ENCODE assay signal across 8 cellular contexts in genomic region chr13:40682449-40683240, GRCh38. TPM values are rescaled to one million over a fixed set of nuclear protein-coding genes. Genes with fewer than 3 reads are reported as not detected.
A peak's percentile ranks its signal among the peaks of the same experiment; 100 is the strongest.
DNase-seq lines count a peak whose midpoint lies in the region; ATAC-seq, FAIRE-seq and TF ChIP-seq lines count a peak whose summit lies in the region.

No MANE protein-coding gene starts in this region.

- no peaks in the 10 kb centered on the region for H3K79me2 ChIP-seq in GM12878 (ENCODE audit: control insufficient read depth, insufficient read depth, low read length)

- no peak for FAIRE-seq in GM12878 (lab: Jason Lieb, UNC)

- TF ChIP-seq CTCF in GM12878 (IDR thresholded peaks at IDR 0.05 in 2 of 3, conservative IDR thresholded peaks at IDR 0.05 in 1 of 3; ENCODE audit: control insufficient read depth in 2 of 3, extremely low read depth in 1 of 3, insufficient read depth in 1 of 3, low read depth in 3 of 3, low read length in 3 of 3): peak in 1 of 3 experiments; percentile 48; a peak in 4 of 6 replicates
- TF ChIP-seq CTCF in lung (IDR thresholded peaks at IDR 0.05; ENCODE audit: control extremely low read depth, extremely low read depth): peak; percentile 42

- H3K36me3 ChIP-seq in GM12878 (ENCODE audit: control insufficient read depth in 2 of 2, insufficient read depth in 2 of 2, low read length in 1 of 2): no peaks in the 10 kb centered on the region
- H3K36me3 ChIP-seq in lung (ENCODE audit: control insufficient read depth in 2 of 2, insufficient read depth in 2 of 2, low read length in 2 of 2): no peaks in the 10 kb centered on the region

- peaks cover 0 to 3% of the 10 kb centered on the region in 2 experiments; a peak in 1 of 4 replicates for H3K27me3 ChIP-seq in GM12878 (replicated peaks in 1 of 2; ENCODE audit: control insufficient read depth in 2 of 2, insufficient read depth in 2 of 2, low read length in 1 of 2)
- H3K27me3 ChIP-seq in lung (ENCODE audit: control insufficient read depth, insufficient read depth): no peaks in the 10 kb centered on the region

- H3K4me3 ChIP-seq in GM12878 (no peak overlapping the region), lung (no peak overlapping the region)

- in situ Hi-C loops in GM12878 (cut with MboI): loop anchor here (5.0 to 25.0 kb wide), 4 partner anchors 620 to 1620 kb away; no protein-coding TSS in a partner anchor

- SMC1A ChIA-PET in GM12878 (lab: Charles Lee; ENCODE audit: uncharacterized antibody, unreplicated experiment): interaction anchor here (0.6 to 5.6 kb wide), 28 partner anchors 10 to 1066 kb away, joined by 3 to 55 read pairs (median 4); no protein-coding TSS in a partner anchor

- no peak overlapping the region for H3K9ac ChIP-seq in GM12878 (ENCODE audit: control insufficient read depth, insufficient read depth, low read length)

- no peak; a peak in 1 of 4 replicates for TF ChIP-seq EP300 in GM12878 (IDR thresholded peaks at IDR 0.05; ENCODE audit: borderline replicate concordance in 1 of 2, control insufficient read depth in 1 of 2, low read depth in 2 of 2, low read length in 2 of 2)

- H2AFZ ChIP-seq in GM12878 (ENCODE audit: control insufficient read depth, low read depth, low read length): no peak overlapping the region

- WGBS in GM12878 (ENCODE audit: insufficient coverage, insufficient replicate concordance, low lambda C conversion rate, missing lambda C conversion rate): 54% methylated on average over 11 of the region's 11 CpGs
- 53 to 57% methylated on average over 11 of the region's 11 CpGs for WGBS in lung, 2 donors

- POLR2A ChIA-PET in GM12878 (lab: Charles Lee): no interaction called here

- no peak overlapping the region for H3K4me2 ChIP-seq in GM12878 (ENCODE audit: control insufficient read depth, insufficient read depth)

- intact Hi-C loops in GM12878 (cut with micrococcal nuclease; ENCODE audit: unreplicated experiment): loop anchor here (1.0 to 5.0 kb wide), 5 partner anchors 95 to 999 kb away; no protein-coding TSS in a partner anchor

- BruUV-seq in GM12878 (replicated peaks; lab: Mats Ljungman, UMichigan): no TSS peak

- DNase-seq in NCI-H2029 (lab: John Stamatoyannopoulos, UW) (peak; percentile 13), NCI-H2029 treated with DMSO at 0.1 percent for 48 hours (lab: John Stamatoyannopoulos, UW) (no peak), NCI-H146 treated with DMSO at 0.1 percent for 48 hours (lab: John Stamatoyannopoulos, UW; ENCODE audit: unreplicated experiment) (peak; percentile 8), GM12878 (ENCODE audit: low read depth, low spot score) (no peak), lung (ENCODE audit: low spot score) (no peak), HPDE6-E6E7 (ENCODE audit: extremely low spot score) (no peak)
- no peak for DNase-seq in stimulated activated CD4-positive, alpha-beta T cell treated with anti-CD3 and anti-CD28 coated beads, Interleukin-15, amount 100 ng/mL, for 24 hours

- no peak overlapping the region for H3K27ac ChIP-seq in GM12878 (ENCODE audit: control insufficient read depth, insufficient read depth)
- H3K27ac ChIP-seq in lung (ENCODE audit: low read depth in 1 of 2, low read length in 1 of 2): no peak overlapping the region

- H3K4me1 ChIP-seq in GM12878 (ENCODE audit: control insufficient read depth, insufficient read depth, low read length) (no peaks in the 10 kb centered on the region), lung (ENCODE audit: control insufficient read depth in 2 of 2, insufficient read depth in 2 of 2, low read length in 2 of 2) (peaks cover 0 to 4% of the 10 kb centered on the region in 2 donors)

- peak; percentile 65 for ATAC-seq in GM12878
- ATAC-seq in lung (ENCODE audit: insufficient read depth, low FRiP score): no peak
- ATAC-seq in HG03520 (IDR thresholded peaks at IDR 0.05; ENCODE audit: unreplicated experiment): no peak

- peak; percentile 55 for TF ChIP-seq RAD21 in GM12878 (IDR thresholded peaks at IDR 0.05; ENCODE audit: insufficient read depth, low read depth, low read length)

- no peak for TF ChIP-seq POLR2A in GM12878 (IDR thresholded peaks at IDR 0.05; ENCODE audit: low read depth, low read length)

- H3K9me3 ChIP-seq in GM12878 (replicated peaks; ENCODE audit: control insufficient read depth, insufficient read depth, low read length) (no peaks in the 10 kb centered on the region), lung (ENCODE audit: control insufficient read depth in 2 of 2, insufficient read depth in 1 of 2, low read length in 1 of 2) (no peaks in the 10 kb centered on the region)

- CTCF ChIA-PET in GM12878 (lab: Yijun Ruan, JAX): interaction anchor here (0.7 to 9.0 kb wide), 39 partner anchors 10 to 1070 kb away, joined by 3 to 115 read pairs (median 4); no protein-coding TSS in a partner anchor

- RAD21 ChIA-PET in GM12878 (lab: Charles Lee; ENCODE audit: unreplicated experiment): interaction anchor here (0.6 to 5.5 kb wide), 19 partner anchors 10 to 1067 kb away, joined by 3 to 92 read pairs (median 3); no protein-coding TSS in a partner anchor

- no peaks in the 10 kb centered on the region for H4K20me1 ChIP-seq in GM12878 (ENCODE audit: control insufficient read depth, insufficient read depth)

TF ChIP-seq in GM12878, 131 proteins besides CTCF, POLR2A, EP300 and RAD21:
- TF ChIP-seq E4F1 (IDR thresholded peaks at IDR 0.05; ENCODE audit: borderline replicate concordance, partially characterized antibody): no peak
- TF ChIP-seq MXI1 (IDR thresholded peaks at IDR 0.05; ENCODE audit: low read depth, low read length): no peak
- no peak for TF ChIP-seq SMAD5 (IDR thresholded peaks at IDR 0.05; ENCODE audit: low read depth)
- no peak for TF ChIP-seq TCF12 (IDR thresholded peaks at IDR 0.05; ENCODE audit: low read depth, low read length)
- no peak for TF ChIP-seq ZBED1 (IDR thresholded peaks at IDR 0.05; ENCODE audit: borderline replicate concordance)
- TF ChIP-seq SKIL (IDR thresholded peaks at IDR 0.05; ENCODE audit: low read depth, poor library complexity, severe bottlenecking): peak; percentile 56
- no peak for TF ChIP-seq RAD51 (IDR thresholded peaks at IDR 0.05)
- TF ChIP-seq SMC3 (IDR thresholded peaks at IDR 0.05; ENCODE audit: borderline replicate concordance, low read length): peak; percentile 49; the same call in 1 of the 2 replicates
- no peak for TF ChIP-seq PAX8 (IDR thresholded peaks at IDR 0.05)
- TF ChIP-seq JUNB (IDR thresholded peaks at IDR 0.05): no peak
- TF ChIP-seq KDM1A (IDR thresholded peaks at IDR 0.05; ENCODE audit: borderline replicate concordance): no peak
- no peak for TF ChIP-seq POU2F2 (IDR thresholded peaks at IDR 0.05; ENCODE audit: borderline replicate concordance, low read depth, low read length)
- TF ChIP-seq EGR1 (IDR thresholded peaks at IDR 0.05; ENCODE audit: borderline replicate concordance in 1 of 2, low read depth in 2 of 2, low read length in 2 of 2): no peak

RNA-seq across cellular contexts. Expression of gene FOXO1, which starts 16.2 kb away (rescaled TPM):
- total RNA-seq in GM12878 (2013; cell fraction: nucleolus; rRNA removed): 11.4 and 11.6 TPM in 2 replicates
- total RNA-seq in GM12878 (2014; rRNA removed): 0.65 and 0.96 TPM in 2 replicates
- 0.88 and 1.1 TPM in 2 replicates for total RNA-seq in GM12878 (2014; rRNA removed; fragmentation: Illumina TruSeq; extraction: Trizol)
- 1.6 and 2.4 TPM in 2 replicates for total RNA-seq in GM12878 (2021)
- polyA plus RNA-seq in GM12878 (2011; ENCODE audit: low read depth): 4.7 TPM
- polyA plus RNA-seq in GM12878 (2011; rRNA removed): 7.0 and 8.3 TPM in 2 replicates
- polyA plus RNA-seq in GM12878 (2011; cell fraction: cytosol; rRNA removed): 7.5 and 8.5 TPM in 2 replicates
- 6.3 and 8.8 TPM in 2 replicates for polyA plus RNA-seq in GM12878 (2011; cell fraction: nucleus; rRNA removed)
- polyA plus RNA-seq in GM12878 (2012): 5.2 and 6.1 TPM in 2 replicates
- 1.4 and 1.6 TPM in 2 replicates for polyA plus RNA-seq in GM12878 (2014; fragmentation: Illumina TruSeq; extraction: Trizol)
- under 1 TPM; 0.64 to 0.72 TPM for polyA plus RNA-seq in GM12878 (2014; fragmentation: Nextera tagmentation; extraction: Ambion mirVana)
- polyA plus RNA-seq in GM12878 (2014; rRNA removed): 0.70 TPM in 2 replicates
- polyA plus RNA-seq in GM12878 (2016; fragmentation: Nextera tagmentation; extraction: Ambion mirVana): under 1 TPM; 0.58 to 0.79 TPM
- 20.9 and 28.1 TPM in 2 replicates for polyA minus RNA-seq in GM12878 (2011; rRNA and poly(A)+ RNA removed)
- polyA minus RNA-seq in GM12878 (2011; cell fraction: cytosol; rRNA and poly(A)+ RNA removed): 11.6 and 15.6 TPM in 2 replicates
- polyA minus RNA-seq in GM12878 (2011; cell fraction: nucleus; rRNA and poly(A)+ RNA removed): 9.1 and 21.0 TPM in 2 replicates
- total RNA-seq in lung: 10 to 100 TPM; 31.6 to 37.1 TPM
- polyA plus RNA-seq in lung: 10 to 100 TPM in 1 of 2 donors, 1 to 10 TPM in 1; 4.1 to 11.0 TPM

Comparison
In these comparisons a context has a peak if more than half of its experiments do, and no peak if none do; other contexts are left out.
1. DNase-seq: peak in NCI-H2029 (single experiment) and NCI-H146 treated with DMSO at 0.1 percent for 48 hours (single experiment); none in NCI-H2029 treated with DMSO at 0.1 percent for 48 hours (single experiment), GM12878 (single experiment), lung (single experiment), HPDE6-E6E7 (single experiment) and stimulated activated CD4-positive, alpha-beta T cell treated with anti-CD3 and anti-CD28 coated beads, Interleukin-15, amount 100 ng/mL, for 24 hours (single experiment).